12 cellular contexts compared by ENCODE assay signal in the genomic region with DNA sequence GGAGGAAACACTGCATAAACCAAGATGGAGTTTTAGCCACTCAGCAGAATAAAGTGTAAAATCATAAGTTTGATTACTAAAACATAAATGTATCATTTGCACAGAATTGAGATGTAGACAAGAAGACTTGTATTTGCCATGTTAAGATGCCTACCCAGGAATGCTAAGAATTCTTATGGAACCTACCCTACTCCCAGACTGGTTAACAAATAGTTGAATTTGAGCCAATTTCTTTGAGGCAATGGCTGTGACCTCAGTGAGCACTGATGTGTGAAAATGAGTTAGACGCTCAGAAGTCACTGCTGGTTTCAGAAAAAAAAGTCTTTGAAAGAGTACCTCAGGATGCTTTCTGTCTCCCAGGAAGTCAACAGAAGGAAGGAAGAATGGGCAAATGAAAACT.
A peak's percentile ranks its signal among the peaks of the same experiment; 100 is the strongest.
DNase-seq lines count a peak whose midpoint lies in the region; ATAC-seq, FAIRE-seq and TF ChIP-seq lines count a peak whose summit lies in the region.
"Had no signal": no experiment of that assay in that cellular context is flagged by ENCODE, and none has a peak within 500 bp of the region (broad histone marks: within the 10 kb centered on the region; RNA-seq: fewer than 3 reads in every experiment).

No MANE protein-coding gene starts in this region.

- peak; percentile 92 for FAIRE-seq in RCC 7860 (lab: Jason Lieb, UNC)

- no peaks in the 10 kb centered on the region for H3K36me3 ChIP-seq in GM23248 (ENCODE audit: low read depth)

- no peak overlapping the region for H2AFZ ChIP-seq in GM23248

- no peaks in the 10 kb centered on the region for H3K36me3 Mint-ChIP-seq in natural killer cell treated with Interleukin-12 subunit alpha and Interleukin-12 subunit beta and Interleukin-15 and Interleukin-18, amount 100 ng/mL, for 72 hours
- H3K36me3 Mint-ChIP-seq: activated CD4-positive, alpha-beta memory T cell treated with anti-CD3 and anti-CD28 coated beads for 36 hours had no signal

- no peak overlapping the region for H3K9ac ChIP-seq in GM23248

- peak overlapping the region; percentile 45 for H3K4me2 ChIP-seq in GM23248 (ENCODE audit: unreplicated experiment)

- peaks cover 13% of the 10 kb centered on the region; the same call in 1 of the 2 replicates for H3F3A ChIP-seq in GM23248 (ENCODE audit: insufficient read depth)

- ATAC-seq in HG02885 (IDR thresholded peaks at IDR 0.05; ENCODE audit: poor library complexity, unreplicated experiment): no peak
- no peak for ATAC-seq in natural killer cell treated with Interleukin-12 subunit alpha and Interleukin-12 subunit beta and Interleukin-15 and Interleukin-18, amount 100 ng/mL, for 72 hours
- ATAC-seq: esophagus mucosa had no signal

- H3K4me1 ChIP-seq in GM23248 (ENCODE audit: insufficient read depth): peaks cover 11% of the 10 kb centered on the region

- H3K27ac Mint-ChIP-seq in natural killer cell treated with Interleukin-12 subunit alpha and Interleukin-12 subunit beta and Interleukin-15 and Interleukin-18, amount 100 ng/mL, for 72 hours: no peak overlapping the region
- H3K27ac Mint-ChIP-seq: activated CD4-positive, alpha-beta memory T cell treated with anti-CD3 and anti-CD28 coated beads for 36 hours had no signal

- no peaks in the 10 kb centered on the region for H4K20me1 ChIP-seq in GM23248 (ENCODE audit: insufficient read depth)

- peaks cover 0 to 8% of the 10 kb centered on the region in 2 donors for H3K4me1 Mint-ChIP-seq in natural killer cell treated with Interleukin-12 subunit alpha and Interleukin-12 subunit beta and Interleukin-15 and Interleukin-18, amount 100 ng/mL, for 72 hours (ENCODE audit: low read depth in 2 of 2)

- no peak overlapping the region for H3K27ac ChIP-seq in GM23248

- H3K27me3 ChIP-seq in GM23248 (replicated peaks; ENCODE audit: insufficient read depth): peaks cover 9% of the 10 kb centered on the region

- peak; percentile 85 for DNase-seq in GM23248
- DNase-seq in RCC 7860 (ENCODE audit: low spot score): peak; percentile 83
- DNase-seq in epithelial cell of proximal tubule (ENCODE audit: low read depth): peak; percentile 95
- DNase-seq in non-pigmented ciliary epithelial cell (ENCODE audit: low read depth): peak; percentile 65
- DNase-seq in activated CD4-positive, alpha-beta T cell treated with anti-CD3 and anti-CD28 coated beads for 1 hour: no peak
- no peak for DNase-seq in stimulated activated CD8-positive, alpha-beta memory T cell treated with anti-CD3 and anti-CD28 coated beads, Interleukin-4, amount 100 ng/mL, for 48 hours
- DNase-seq in natural killer cell treated with Interleukin-12 subunit alpha and Interleukin-12 subunit beta and Interleukin-15 and Interleukin-18, amount 100 ng/mL, for 72 hours (ENCODE audit: low spot score): no peak
- DNase-seq: activated CD4-positive, alpha-beta memory T cell treated with anti-CD3 and anti-CD28 coated beads for 36 hours; KBM-7; retina had no signal

- WGBS in GM23248 (ENCODE audit: low coverage in 1 of 2, low lambda C conversion rate in 2 of 2, missing lambda C conversion rate in 2 of 2), 2 experiments: 15 to 26% methylated on average over 1 of the region's 1 CpG

- peaks cover 12 to 42% of the 10 kb centered on the region in 2 donors for H3K27me3 Mint-ChIP-seq in natural killer cell treated with Interleukin-12 subunit alpha and Interleukin-12 subunit beta and Interleukin-15 and Interleukin-18, amount 100 ng/mL, for 72 hours

- no peaks in the 10 kb centered on the region for H3K79me2 ChIP-seq in GM23248 (ENCODE audit: insufficient read depth)

- in situ Hi-C loops in GM23248 (cut with MboI): no loop called here

- no peak for TF ChIP-seq CTCF in epithelial cell of proximal tubule (conservative IDR thresholded peaks at IDR 0.05; ENCODE audit: low read depth, low read length)

- no peak overlapping the region for H3K4me3 Mint-ChIP-seq in natural killer cell treated with Interleukin-12 subunit alpha and Interleukin-12 subunit beta and Interleukin-15 and Interleukin-18, amount 100 ng/mL, for 72 hours
- H3K4me3 Mint-ChIP-seq: activated CD4-positive, alpha-beta memory T cell treated with anti-CD3 and anti-CD28 coated beads for 36 hours had no signal

- no peak overlapping the region for H3K4me3 ChIP-seq in GM23248
- H3K4me3 ChIP-seq in epithelial cell of proximal tubule (ENCODE audit: low read depth, low read length): no peak overlapping the region

- H3K9me3 ChIP-seq in GM23248 (ENCODE audit: low read depth): no peaks in the 10 kb centered on the region

- H3K9me2 ChIP-seq in GM23248 (ENCODE audit: insufficient read depth): no peaks in the 10 kb centered on the region

- no peaks in the 10 kb centered on the region for H3K9me3 Mint-ChIP-seq in natural killer cell treated with Interleukin-12 subunit alpha and Interleukin-12 subunit beta and Interleukin-15 and Interleukin-18, amount 100 ng/mL, for 72 hours
- H3K9me3 Mint-ChIP-seq: activated CD4-positive, alpha-beta memory T cell treated with anti-CD3 and anti-CD28 coated beads for 36 hours had no signal

Comparison
In these comparisons a context has a peak if more than half of its experiments do, and no peak if none do; other contexts are left out.
1. DNase-seq: peak in GM23248 (single experiment), RCC 7860 (single experiment), epithelial cell of proximal tubule (single experiment) and non-pigmented ciliary epithelial cell (single experiment); none in activated CD4-positive, alpha-beta T cell treated with anti-CD3 and anti-CD28 coated beads for 1 hour (single experiment), stimulated activated CD8-positive, alpha-beta memory T cell treated with anti-CD3 and anti-CD28 coated beads, Interleukin-4, amount 100 ng/mL, for 48 hours (single experiment) and natural killer cell treated with Interleukin-12 subunit alpha and Interleukin-12 subunit beta and Interleukin-15 and Interleukin-18, amount 100 ng/mL, for 72 hours (single experiment).